16 cellular contexts compared by ENCODE assay signal in the genomic region with DNA sequence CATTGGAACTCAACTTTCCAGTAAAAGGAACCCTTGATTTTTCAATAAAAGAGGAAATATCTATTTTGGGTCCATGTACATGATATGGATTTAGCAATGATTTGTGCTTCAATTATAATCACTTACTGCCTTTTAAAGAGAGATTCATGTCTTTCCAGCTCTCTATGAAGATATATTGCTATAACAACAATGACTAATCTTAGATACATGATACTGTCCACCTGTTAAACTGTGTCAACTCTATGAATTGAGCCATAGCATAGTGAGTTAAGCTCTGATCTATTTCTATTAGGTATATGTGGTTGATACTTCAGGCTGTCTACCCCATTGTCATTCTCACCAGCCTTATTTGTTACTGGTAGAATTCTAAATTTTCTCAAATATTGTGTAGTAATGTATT.
"Had no signal": no experiment of that assay in that cellular context is flagged by ENCODE, and none has a peak within 500 bp of the region (broad histone marks: within the 10 kb centered on the region; RNA-seq: fewer than 3 reads in every experiment).

No MANE protein-coding gene starts in this region.

- DNase-seq: activated CD4-positive, alpha-beta memory T cell treated with anti-CD3 and anti-CD28 coated beads for 36 hours; activated CD4-positive, alpha-beta T cell treated with anti-CD3 and anti-CD28 coated beads for 36 hours; activated CD8-positive, alpha-beta memory T cell treated with anti-CD3 and anti-CD28 coated beads, Interleukin-2, amount 10 ng/mL, durations not matched to agents 7 days and 5 days; activated naive CD4-positive, alpha-beta T cell treated with anti-CD3 and anti-CD28 coated beads, Interleukin-2, amount 10 ng/mL, durations not matched to agents 7 days and 5 days; activated T-cell treated with anti-CD3 and anti-CD28 coated beads, Interleukin-2, amount 50 U/mL, for 1 hour; endodermal cell; erythroblast; heart right ventricle; naive B cell; sigmoid colon; stimulated activated CD4-positive, alpha-beta T cell treated with anti-CD3 and anti-CD28 coated beads, Interleukin-1b, Interleukin-23, amount 100 ng/mL, for 48 hours; upper lobe of right lung had no signal

- H3K27ac ChIP-seq: ascending aorta, gastroesophageal sphincter, parathyroid adenoma, sigmoid colon, thoracic aorta, upper lobe of right lung had no signal

- H3K9me3 ChIP-seq: ascending aorta, gastroesophageal sphincter, heart right ventricle, sigmoid colon, thoracic aorta, upper lobe of right lung had no signal

- H3K4me3 ChIP-seq: ascending aorta, gastroesophageal sphincter, heart right ventricle, sigmoid colon, thoracic aorta, upper lobe of right lung had no signal

- H3K4me1 ChIP-seq: ascending aorta, gastroesophageal sphincter, parathyroid adenoma, sigmoid colon had no signal

- H3K27me3 ChIP-seq: ascending aorta, sigmoid colon, upper lobe of right lung had no signal

- H3K36me3 ChIP-seq: ascending aorta, gastroesophageal sphincter, heart right ventricle, sigmoid colon, thoracic aorta, upper lobe of right lung had no signal
